In genomic region chr4:168797176-168797575, GRCh38 we compare ENCODE assay signal across 10 cellular contexts.
DNase-seq lines count a peak whose midpoint lies in the region; ATAC-seq and TF ChIP-seq lines count a peak whose summit lies in the region.
"Had no signal": no experiment of that assay in that cellular context is flagged by ENCODE, and none has a peak within 500 bp of the region (broad histone marks: within the 10 kb centered on the region; RNA-seq: fewer than 3 reads in every experiment).

No MANE protein-coding gene starts in this region.

- no peak overlapping the region for H3K4me3 ChIP-seq in SJSA1
- H3K4me3 ChIP-seq in skeletal muscle satellite cell (ENCODE audit: low read length) = peak overlapping the region; percentile 26

- H3K4me2 ChIP-seq in skeletal muscle satellite cell (ENCODE audit: low read length) = peak overlapping the region; percentile 70

- no peaks in the 10 kb centered on the region for H3K9me3 Mint-ChIP-seq in glutamatergic neuron (ENCODE audit: unreplicated experiment)

- H3K27me3 ChIP-seq in SJSA1 (replicated peaks) (no peaks in the 10 kb centered on the region), skeletal muscle satellite cell (ENCODE audit: control insufficient read depth, insufficient read depth, low read length) (no peaks in the 10 kb centered on the region)

- ATAC-seq in GM19467 (IDR thresholded peaks at IDR 0.05; ENCODE audit: unreplicated experiment) = no peak

- peaks cover 2% of the 10 kb centered on the region; the same call in 1 of the 2 replicates for H3K36me3 ChIP-seq in SJSA1
- H3K36me3 ChIP-seq in skeletal muscle satellite cell (ENCODE audit: insufficient read depth, low read length) = peaks cover 7% of the 10 kb centered on the region

- H3K4me1 ChIP-seq in SJSA1 (replicated peaks) (peaks cover 35% of the 10 kb centered on the region), skeletal muscle satellite cell (ENCODE audit: control insufficient read depth, insufficient read depth, low read length) (peaks cover 41% of the 10 kb centered on the region)

- H3K4me3 Mint-ChIP-seq in glutamatergic neuron (ENCODE audit: unreplicated experiment) = no peak overlapping the region

- no peaks in the 10 kb centered on the region for H3K4me1 Mint-ChIP-seq in glutamatergic neuron (ENCODE audit: low read depth, unreplicated experiment)

- no peak overlapping the region for H3K27ac Mint-ChIP-seq in glutamatergic neuron (ENCODE audit: unreplicated experiment)

- H3K9ac ChIP-seq in skeletal muscle satellite cell (ENCODE audit: low read depth, low read length) = peak overlapping the region; percentile 80

- no peaks in the 10 kb centered on the region for H3K36me3 Mint-ChIP-seq in glutamatergic neuron (ENCODE audit: unreplicated experiment)

- TF ChIP-seq CTCF in glutamatergic neuron (IDR thresholded peaks at IDR 0.05; ENCODE audit: partially characterized antibody, unreplicated experiment) = no peak

- no peaks in the 10 kb centered on the region for H3K27me3 Mint-ChIP-seq in glutamatergic neuron (ENCODE audit: unreplicated experiment)

- peak overlapping the region; percentile 70 for H3K27ac ChIP-seq in SJSA1

- no peaks in the 10 kb centered on the region for H3K9me3 ChIP-seq in SJSA1 (replicated peaks)
- no peaks in the 10 kb centered on the region for H3K9me3 ChIP-seq in skeletal muscle satellite cell (replicated peaks; ENCODE audit: low read length)

- DNase-seq in HCEC 1CT = peak; percentile 89
- peak in 1 of 2 experiments; percentile 63 for DNase-seq in SJSA1 (ENCODE audit: low read depth in 1 of 2, low spot score in 2 of 2)
- DNase-seq in foreskin melanocyte = peak; percentile 21
- DNase-seq in NCI-H1694 treated with DMSO at 0.1 percent for 48 hours (lab: John Stamatoyannopoulos, UW) = no peak
- DNase-seq in glutamatergic neuron = no peak
- no peak for DNase-seq in activated T-cell treated with anti-CD3 and anti-CD28 coated beads, Interleukin-2, amount 50 U/mL, for 48 hours
- DNase-seq: activated gamma-delta T cell, NCI-H1417 treated with DMSO at 0.1 percent for 48 hours had no signal

Comparison
In these comparisons a context has a peak if more than half of its experiments do, and no peak if none do; other contexts are left out.
1. DNase-seq: peak in HCEC 1CT (single experiment) and foreskin melanocyte (single experiment); none in NCI-H1694 treated with DMSO at 0.1 percent for 48 hours (single experiment), glutamatergic neuron (single experiment) and activated T-cell treated with anti-CD3 and anti-CD28 coated beads, Interleukin-2, amount 50 U/mL, for 48 hours (0 of 2).